1 cellular context compared by ENCODE assay signal in genomic region chr15:58142827-58143226, GRCh38.
A peak's percentile ranks its signal among the peaks of the same experiment; 100 is the strongest.
TF ChIP-seq lines count a peak whose summit lies in the region.

No MANE protein-coding gene starts in this region.

TF ChIP-seq in K562, 482 proteins besides CTCF, POLR2A, EP300 and RAD21 (continued from another document and continues in another):
- TF ChIP-seq, protein P1, sequence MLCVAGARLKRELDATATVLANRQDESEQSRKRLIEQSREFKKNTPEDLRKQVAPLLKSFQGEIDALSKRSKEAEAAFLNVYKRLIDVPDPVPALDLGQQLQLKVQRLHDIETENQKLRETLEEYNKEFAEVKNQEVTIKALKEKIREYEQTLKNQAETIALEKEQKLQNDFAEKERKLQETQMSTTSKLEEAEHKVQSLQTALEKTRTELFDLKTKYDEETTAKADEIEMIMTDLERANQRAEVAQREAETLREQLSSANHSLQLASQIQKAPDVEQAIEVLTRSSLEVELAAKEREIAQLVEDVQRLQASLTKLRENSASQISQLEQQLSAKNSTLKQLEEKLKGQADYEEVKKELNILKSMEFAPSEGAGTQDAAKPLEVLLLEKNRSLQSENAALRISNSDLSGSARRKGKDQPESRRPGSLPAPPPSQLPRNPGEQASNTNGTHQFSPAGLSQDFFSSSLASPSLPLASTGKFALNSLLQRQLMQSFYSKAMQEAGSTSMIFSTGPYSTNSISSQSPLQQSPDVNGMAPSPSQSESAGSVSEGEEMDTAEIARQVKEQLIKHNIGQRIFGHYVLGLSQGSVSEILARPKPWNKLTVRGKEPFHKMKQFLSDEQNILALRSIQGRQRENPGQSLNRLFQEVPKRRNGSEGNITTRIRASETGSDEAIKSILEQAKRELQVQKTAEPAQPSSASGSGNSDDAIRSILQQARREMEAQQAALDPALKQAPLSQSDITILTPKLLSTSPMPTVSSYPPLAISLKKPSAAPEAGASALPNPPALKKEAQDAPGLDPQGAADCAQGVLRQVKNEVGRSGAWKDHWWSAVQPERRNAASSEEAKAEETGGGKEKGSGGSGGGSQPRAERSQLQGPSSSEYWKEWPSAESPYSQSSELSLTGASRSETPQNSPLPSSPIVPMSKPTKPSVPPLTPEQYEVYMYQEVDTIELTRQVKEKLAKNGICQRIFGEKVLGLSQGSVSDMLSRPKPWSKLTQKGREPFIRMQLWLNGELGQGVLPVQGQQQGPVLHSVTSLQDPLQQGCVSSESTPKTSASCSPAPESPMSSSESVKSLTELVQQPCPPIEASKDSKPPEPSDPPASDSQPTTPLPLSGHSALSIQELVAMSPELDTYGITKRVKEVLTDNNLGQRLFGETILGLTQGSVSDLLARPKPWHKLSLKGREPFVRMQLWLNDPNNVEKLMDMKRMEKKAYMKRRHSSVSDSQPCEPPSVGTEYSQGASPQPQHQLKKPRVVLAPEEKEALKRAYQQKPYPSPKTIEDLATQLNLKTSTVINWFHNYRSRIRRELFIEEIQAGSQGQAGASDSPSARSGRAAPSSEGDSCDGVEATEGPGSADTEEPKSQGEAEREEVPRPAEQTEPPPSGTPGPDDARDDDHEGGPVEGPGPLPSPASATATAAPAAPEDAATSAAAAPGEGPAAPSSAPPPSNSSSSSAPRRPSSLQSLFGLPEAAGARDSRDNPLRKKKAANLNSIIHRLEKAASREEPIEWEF (CRISPR knock-in tag; IDR thresholded peaks at IDR 0.05), result no peak
- TF ChIP-seq YBX1 (IDR thresholded peaks at IDR 0.05), result no peak
- TF ChIP-seq TBP (optimal IDR thresholded peaks at IDR 0.05; ENCODE audit: low read depth, low read length), result no peak
- TF ChIP-seq SPI1 (IDR thresholded peaks at IDR 0.05; ENCODE audit: borderline replicate concordance, low read depth, low read length), result no peak
- no peak; the same call in 1 of the 2 replicates for TF ChIP-seq LEF1 (IDR thresholded peaks at IDR 0.05)
- no peak for TF ChIP-seq HNRNPL (IDR thresholded peaks at IDR 0.05; ENCODE audit: low read depth, low read length)
- no peak for TF ChIP-seq ZNF316 (IDR thresholded peaks at IDR 0.05)
- no peak for TF ChIP-seq MAX (CRISPR knock-in tag; IDR thresholded peaks at IDR 0.05)
- TF ChIP-seq NCOR1 (IDR thresholded peaks at IDR 0.05), result no peak
- no peak for TF ChIP-seq ZNF280A (IDR thresholded peaks at IDR 0.05; ENCODE audit: low read depth, partially characterized antibody)
- TF ChIP-seq KLF10 (CRISPR knock-in tag; IDR thresholded peaks at IDR 0.05), result no peak
- TF ChIP-seq CBX1 (IDR thresholded peaks at IDR 0.05; ENCODE audit: low read depth), result no peak
- no peak for TF ChIP-seq RFX1 (IDR thresholded peaks at IDR 0.05)
- TF ChIP-seq FOXP1 (CRISPR knock-in tag; IDR thresholded peaks at IDR 0.05), result no peak
- TF ChIP-seq BCL6 (CRISPR knock-in tag; IDR thresholded peaks at IDR 0.05), result no peak
- no peak for TF ChIP-seq ZFP1 (CRISPR knock-in tag; IDR thresholded peaks at IDR 0.05)
- peak; percentile 56; the same call in 1 of the 2 replicates for TF ChIP-seq POLR2H (tag; IDR thresholded peaks at IDR 0.05; ENCODE audit: low read depth)
- TF ChIP-seq IRF2 (CRISPR knock-in tag; IDR thresholded peaks at IDR 0.05), result no peak
- TF ChIP-seq STAT5A (IDR thresholded peaks at IDR 0.05; ENCODE audit: borderline replicate concordance, low read length), result no peak
- peak; percentile 95 for TF ChIP-seq SOX6 (IDR thresholded peaks at IDR 0.05)
- no peak for TF ChIP-seq ZNF785 (CRISPR knock-in tag; IDR thresholded peaks at IDR 0.05)
- TF ChIP-seq ZKSCAN3 (CRISPR knock-in tag; IDR thresholded peaks at IDR 0.05), result no peak
- TF ChIP-seq GABPA (tag; conservative IDR thresholded peaks at IDR 0.05; ENCODE audit: low read depth), result no peak
- TF ChIP-seq, protein P2, sequence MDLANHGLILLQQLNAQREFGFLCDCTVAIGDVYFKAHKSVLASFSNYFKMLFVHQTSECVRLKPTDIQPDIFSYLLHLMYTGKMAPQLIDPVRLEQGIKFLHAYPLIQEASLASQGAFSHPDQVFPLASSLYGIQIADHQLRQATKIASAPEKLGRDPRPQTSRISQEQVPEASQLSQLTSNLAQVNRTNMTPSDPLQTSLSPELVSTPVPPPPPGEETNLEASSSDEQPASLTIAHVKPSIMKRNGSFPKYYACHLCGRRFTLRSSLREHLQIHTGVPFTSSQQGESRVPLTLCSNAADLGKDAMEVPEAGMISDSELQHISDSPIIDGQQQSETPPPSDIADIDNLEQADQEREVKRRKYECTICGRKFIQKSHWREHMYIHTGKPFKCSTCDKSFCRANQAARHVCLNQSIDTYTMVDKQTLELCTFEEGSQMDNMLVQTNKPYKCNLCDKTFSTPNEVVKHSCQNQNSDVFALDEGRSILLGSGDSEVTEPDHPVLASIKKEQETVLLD (IDR thresholded peaks at IDR 0.05), result no peak
- peak; percentile 75 for TF ChIP-seq CEBPB (tag; IDR thresholded peaks at IDR 0.05)
- no peak for TF ChIP-seq SMAD2 (IDR thresholded peaks at IDR 0.05; ENCODE audit: low read depth, low read length)
- peak; percentile 68; the same call in 1 of the 2 replicates for TF ChIP-seq SMARCA4 (IDR thresholded peaks at IDR 0.05)
- TF ChIP-seq SIN3A (IDR thresholded peaks at IDR 0.05; ENCODE audit: borderline replicate concordance in 2 of 2, control insufficient read depth in 1 of 2, low read depth in 2 of 2, low read length in 2 of 2), result no peak
- TF ChIP-seq LARP7 (IDR thresholded peaks at IDR 0.05), result no peak
- TF ChIP-seq PHF20 (IDR thresholded peaks at IDR 0.05; ENCODE audit: partially characterized antibody), result no peak
- TF ChIP-seq ZNF280B (CRISPR knock-in tag; IDR thresholded peaks at IDR 0.05), result no peak
- TF ChIP-seq TGIF2 (CRISPR knock-in tag; IDR thresholded peaks at IDR 0.05), result no peak
- TF ChIP-seq CHD4 (IDR thresholded peaks at IDR 0.05; ENCODE audit: insufficient read depth, insufficient replicate concordance, low read depth, low read length, poor library complexity, severe bottlenecking), result no peak
- TF ChIP-seq HIVEP1 (CRISPR knock-in tag; IDR thresholded peaks at IDR 0.05), result no peak
- peak; percentile 68; the same call in 1 of the 2 replicates for TF ChIP-seq KLF6 (CRISPR knock-in tag; IDR thresholded peaks at IDR 0.05; ENCODE audit: borderline replicate concordance)
- TF ChIP-seq PCBP1 (IDR thresholded peaks at IDR 0.05; ENCODE audit: low read depth, low read length, poor library complexity, severe bottlenecking), result no peak
- TF ChIP-seq ATF4 (CRISPR knock-in tag; IDR thresholded peaks at IDR 0.05), result peak; percentile 95
- TF ChIP-seq, protein P3, sequence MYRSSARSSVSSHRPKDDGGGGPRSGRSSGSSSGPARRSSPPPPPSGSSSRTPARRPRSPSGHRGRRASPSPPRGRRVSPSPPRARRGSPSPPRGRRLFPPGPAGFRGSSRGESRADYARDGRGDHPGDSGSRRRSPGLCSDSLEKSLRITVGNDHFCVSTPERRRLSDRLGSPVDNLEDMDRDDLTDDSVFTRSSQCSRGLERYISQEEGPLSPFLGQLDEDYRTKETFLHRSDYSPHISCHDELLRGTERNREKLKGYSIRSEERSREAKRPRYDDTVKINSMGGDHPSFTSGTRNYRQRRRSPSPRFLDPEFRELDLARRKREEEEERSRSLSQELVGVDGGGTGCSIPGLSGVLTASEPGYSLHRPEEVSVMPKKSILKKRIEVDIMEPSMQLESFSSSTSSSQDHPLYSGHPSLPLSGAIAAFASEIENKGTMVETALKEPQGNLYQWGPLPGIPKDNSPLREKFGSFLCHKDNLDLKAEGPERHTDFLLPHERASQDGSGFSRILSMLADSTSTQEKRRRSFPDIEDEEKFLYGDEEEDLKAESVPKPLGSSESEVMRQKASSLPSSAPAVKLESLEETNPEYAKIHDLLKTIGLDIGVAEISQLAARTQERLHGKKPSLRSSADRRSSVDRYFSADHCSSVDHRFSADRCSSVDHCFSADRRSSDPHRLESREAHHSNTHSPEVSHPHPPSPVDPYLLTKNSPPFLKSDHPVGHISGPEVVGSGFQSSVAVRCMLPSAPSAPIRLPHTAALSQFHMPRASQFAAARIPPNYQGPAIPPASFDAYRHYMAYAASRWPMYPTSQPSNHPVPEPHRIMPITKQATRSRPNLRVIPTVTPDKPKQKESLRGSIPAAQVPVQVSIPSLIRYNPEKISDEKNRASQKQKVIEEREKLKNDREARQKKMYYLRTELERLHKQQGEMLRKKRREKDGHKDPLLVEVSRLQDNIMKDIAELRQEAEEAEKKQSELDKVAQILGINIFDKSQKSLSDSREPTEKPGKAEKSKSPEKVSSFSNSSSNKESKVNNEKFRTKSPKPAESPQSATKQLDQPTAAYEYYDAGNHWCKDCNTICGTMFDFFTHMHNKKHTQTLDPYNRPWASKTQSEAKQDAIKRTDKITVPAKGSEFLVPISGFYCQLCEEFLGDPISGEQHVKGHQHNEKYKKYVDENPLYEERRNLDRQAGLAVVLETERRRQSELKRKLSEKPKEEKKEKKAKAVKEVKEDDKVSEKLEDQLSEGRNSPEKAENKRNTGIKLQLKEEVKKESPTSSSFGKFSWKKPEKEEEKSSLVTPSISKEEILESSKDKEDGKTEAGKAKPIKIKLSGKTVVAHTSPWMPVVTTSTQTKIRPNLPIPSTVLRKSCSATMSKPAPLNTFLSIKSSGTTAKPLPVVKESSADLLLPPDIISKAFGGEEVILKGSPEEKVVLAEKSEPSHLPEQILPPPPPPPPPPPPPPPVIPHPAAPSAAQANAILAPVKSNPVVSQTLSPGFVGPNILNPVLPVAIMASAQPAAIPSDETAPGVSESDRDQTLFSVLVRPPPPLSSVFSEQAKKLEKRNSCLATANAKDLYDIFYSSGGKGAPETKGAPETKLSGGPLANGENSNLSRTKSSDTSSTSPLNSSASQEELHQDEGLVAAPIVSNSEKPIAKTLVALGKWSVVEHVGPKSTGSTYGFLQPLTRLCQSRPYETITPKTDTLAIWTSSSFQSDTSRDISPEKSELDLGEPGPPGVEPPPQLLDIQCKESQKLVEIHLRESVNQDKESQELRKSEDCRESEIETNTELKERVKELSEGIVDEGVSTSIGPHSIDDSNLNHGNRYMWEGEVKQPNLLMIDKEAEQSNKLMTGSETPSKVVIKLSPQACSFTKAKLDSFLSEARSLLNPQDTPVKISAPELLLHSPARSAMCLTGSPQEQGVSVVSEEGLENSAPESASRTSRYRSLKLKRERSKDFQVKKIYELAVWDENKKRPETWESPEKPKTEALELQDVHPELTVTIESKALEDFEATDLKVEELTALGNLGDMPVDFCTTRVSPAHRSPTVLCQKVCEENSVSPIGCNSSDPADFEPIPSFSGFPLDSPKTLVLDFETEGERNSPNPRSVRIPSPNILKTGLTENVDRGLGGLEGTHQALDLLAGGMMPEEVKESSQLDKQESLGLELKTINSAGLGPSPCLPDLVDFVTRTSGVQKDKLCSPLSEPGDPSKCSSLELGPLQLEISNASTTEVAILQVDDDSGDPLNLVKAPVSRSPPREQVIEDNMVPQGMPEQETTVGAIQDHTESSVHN (IDR thresholded peaks at IDR 0.05; ENCODE audit: borderline replicate concordance in 1 of 2, low read depth in 1 of 2), result no peak
- no peak for TF ChIP-seq ZNF224 (CRISPR knock-in tag; IDR thresholded peaks at IDR 0.05)
- no peak for TF ChIP-seq RBM17 (IDR thresholded peaks at IDR 0.05; ENCODE audit: borderline replicate concordance, low read depth, low read length)
- TF ChIP-seq BDP1 (IDR thresholded peaks at IDR 0.05; ENCODE audit: insufficient read depth, insufficient read length), result no peak
- no peak for TF ChIP-seq PCBP2 (IDR thresholded peaks at IDR 0.05; ENCODE audit: low read depth, low read length, poor library complexity, severe bottlenecking)
- no peak for TF ChIP-seq FOXA1 (IDR thresholded peaks at IDR 0.05; ENCODE audit: borderline replicate concordance)
- TF ChIP-seq BRCA1 (IDR thresholded peaks at IDR 0.05), result no peak
- no peak for TF ChIP-seq BRCA1 (CRISPR knock-in tag; IDR thresholded peaks at IDR 0.05)
- TF ChIP-seq NEUROD1 (IDR thresholded peaks at IDR 0.05; ENCODE audit: borderline replicate concordance, low read depth, low read length, partially characterized antibody), result no peak
